1 cellular context compared by ENCODE assay signal in genomic region chr13:106867249-106867648, GRCh38.
TF ChIP-seq lines count a peak whose summit lies in the region.

No MANE protein-coding gene starts in this region.

TF ChIP-seq in GM12878, 131 proteins besides CTCF, POLR2A, EP300 and RAD21 (continued from another document):
- TF ChIP-seq ZBTB11 (CRISPR knock-in tag; IDR thresholded peaks at IDR 0.05) (no peak), CEBPZ (IDR thresholded peaks at IDR 0.05; ENCODE audit: low read depth, low read length) (no peak), IKZF2 (IDR thresholded peaks at IDR 0.05) (no peak), CEBPB (IDR thresholded peaks at IDR 0.05; ENCODE audit: borderline replicate concordance in 1 of 2, low read depth in 2 of 2, low read length in 2 of 2) (no peak), ZNF24 (IDR thresholded peaks at IDR 0.05) (no peak), MXI1 (IDR thresholded peaks at IDR 0.05; ENCODE audit: low read depth, low read length) (no peak), SKIL (IDR thresholded peaks at IDR 0.05; ENCODE audit: low read depth, poor library complexity, severe bottlenecking) (no peak), NBN (IDR thresholded peaks at IDR 0.05) (no peak), BCLAF1 (IDR thresholded peaks at IDR 0.05) (no peak), ZSCAN29 (IDR thresholded peaks at IDR 0.05) (no peak), ZBTB4 (CRISPR knock-in tag; IDR thresholded peaks at IDR 0.05) (no peak)
